Comparison of ENCODE assay signal across 17 cellular contexts in the genomic region with DNA sequence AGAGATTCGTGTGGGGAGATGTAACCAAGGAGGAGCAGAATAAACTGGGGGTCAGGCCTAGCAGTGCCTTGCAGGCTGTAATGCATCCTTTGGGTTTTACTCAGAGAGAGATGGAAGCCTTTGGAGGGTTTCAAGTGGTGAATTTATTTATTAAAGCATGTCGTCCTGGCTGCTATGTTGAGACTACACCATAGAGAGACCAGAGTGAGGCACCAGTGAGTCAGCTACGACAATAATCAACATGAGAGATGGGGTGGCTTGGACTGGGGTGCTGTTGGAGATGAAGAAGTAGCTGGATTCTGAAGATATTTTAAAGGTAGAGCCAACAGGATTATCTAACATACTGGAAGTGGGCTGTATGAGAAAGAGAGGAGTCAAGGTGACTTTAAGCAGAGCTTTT.
A peak's percentile ranks its signal among the peaks of the same experiment; 100 is the strongest.
DNase-seq lines count a peak whose midpoint lies in the region; ATAC-seq and TF ChIP-seq lines count a peak whose summit lies in the region.
"Had no signal": no experiment of that assay in that cellular context is flagged by ENCODE, and none has a peak within 500 bp of the region (broad histone marks: within the 10 kb centered on the region; RNA-seq: fewer than 3 reads in every experiment).

No MANE protein-coding gene starts in this region.

- no peaks in the 10 kb centered on the region for H3K27me3 Mint-ChIP-seq in H9 (ENCODE audit: low read depth)

- H3K36me3 Mint-ChIP-seq in H9 (ENCODE audit: insufficient read depth in 1 of 3, low read depth in 3 of 3), result no peaks in the 10 kb centered on the region
- H3K36me3 Mint-ChIP-seq: activated naive CD4-positive, alpha-beta T cell treated with anti-CD3 and anti-CD28 coated beads, Interleukin-2, amount 50 U/mL, for 72 hours; immature natural killer cell had no signal

- no peak overlapping the region for H4K91ac ChIP-seq in H9 (ENCODE audit: insufficient read length, low read depth, low read length)

- H3K14ac ChIP-seq in H9 (ENCODE audit: insufficient read depth, low read length), result no peak overlapping the region

- no peak overlapping the region for H2BK12ac ChIP-seq in H9 (ENCODE audit: insufficient read length, low read depth, low read length)

- no peak overlapping the region for H4K5ac ChIP-seq in H9 (ENCODE audit: insufficient read length, low read depth, low read length)

- H2BK5ac ChIP-seq in H9 (ENCODE audit: insufficient read length, low read length), result no peak overlapping the region

- H3K4me3 Mint-ChIP-seq in H9, result no peak overlapping the region
- H3K4me3 Mint-ChIP-seq: activated CD4-positive, alpha-beta memory T cell treated with anti-CD3 and anti-CD28 coated beads, Interleukin-2, amount 10 ng/mL, durations not matched to agents 7 days and 5 days; B cell; immature natural killer cell; naive B cell had no signal

- TF ChIP-seq CTCF in H9 (conservative IDR thresholded peaks at IDR 0.05) (peak; percentile 42; the same call in 2 of the 3 replicates), tibial nerve (IDR thresholded peaks at IDR 0.05) (no peak)

- H3K27ac Mint-ChIP-seq in H9, result peak overlapping the region in 1 of 3 experiments; percentile 31; a peak in 1 of 7 replicates
- H3K27ac Mint-ChIP-seq: activated CD4-positive, alpha-beta memory T cell treated with anti-CD3 and anti-CD28 coated beads, Interleukin-2, amount 10 ng/mL, durations not matched to agents 7 days and 5 days; activated naive CD4-positive, alpha-beta T cell treated with anti-CD3 and anti-CD28 coated beads, Interleukin-2, amount 50 U/mL, for 72 hours; B cell; immature natural killer cell; naive B cell had no signal

- no peaks in the 10 kb centered on the region for H3K79me1 ChIP-seq in H9 (ENCODE audit: insufficient read depth, low read depth, low read length, poor library complexity, severe bottlenecking)

- H3K27me3 ChIP-seq in H9 (ENCODE audit: insufficient read depth, low read length), result no peaks in the 10 kb centered on the region
- no peaks in the 10 kb centered on the region for H3K27me3 ChIP-seq in tibial nerve
- H3K27me3 ChIP-seq: body of pancreas, esophagus muscularis mucosa had no signal

- WGBS in H9 (ENCODE audit: extremely low coverage, insufficient read length, low lambda C conversion rate), result no CpG with 5 or more reads among the region's 3 CpGs
- WGBS in tibial nerve, 2 donors, result 78 to 83% methylated on average over 3 of the region's 3 CpGs

- H3K79me2 ChIP-seq in H9 (ENCODE audit: insufficient read depth, low read length), result no peaks in the 10 kb centered on the region

- no peaks in the 10 kb centered on the region for H3K23me2 ChIP-seq in H9 (ENCODE audit: insufficient read length, low read depth, low read length, poor library complexity, severe bottlenecking)

- no peak overlapping the region for H2BK15ac ChIP-seq in H9 (ENCODE audit: low read depth, low read length)

- H3K4me3 ChIP-seq in tibial nerve, result no peak overlapping the region
- H3K4me3 ChIP-seq: body of pancreas, esophagus muscularis mucosa, lower lobe of right lung had no signal

- no peak overlapping the region for H3K4ac ChIP-seq in H9 (ENCODE audit: low read depth, low read length)

- no peak overlapping the region for H3T11ph ChIP-seq in H9 (ENCODE audit: low read length)

- no peak for TF ChIP-seq POLR2A in tibial nerve (IDR thresholded peaks at IDR 0.05)

- ATAC-seq in HG02884 (IDR thresholded peaks at IDR 0.05; ENCODE audit: unreplicated experiment) (no peak), HG03108 (IDR thresholded peaks at IDR 0.05; ENCODE audit: unreplicated experiment) (no peak)
- ATAC-seq: activated naive CD4-positive, alpha-beta T cell treated with anti-CD3 and anti-CD28 coated beads, Interleukin-2, amount 50 U/mL, for 72 hours; body of pancreas; lower lobe of right lung had no signal

- H3K27ac ChIP-seq in H9 (ENCODE audit: insufficient read length, low read depth, low read length) (no peak overlapping the region), tibial nerve (peak overlapping the region in 3 of 4 donors; percentile 10 to 80 (median 79))
- H3K27ac ChIP-seq: body of pancreas, esophagus muscularis mucosa, lower lobe of right lung had no signal

- H3K18ac ChIP-seq in H9 (ENCODE audit: insufficient read length, low read depth, low read length), result no peak overlapping the region

- DNase-seq in H9 (peak; percentile 27), M059J (ENCODE audit: low read depth) (peak; percentile 3), dermis blood vessel endothelial cell (peak; percentile 27), tibial nerve (ENCODE audit: low spot score in 2 of 2) (no peak)
- DNase-seq in activated CD8-positive, alpha-beta memory T cell treated with anti-CD3 and anti-CD28 coated beads, Interleukin-2, amount 50 U/mL, for 4 hours, result no peak
- DNase-seq: activated CD4-positive, alpha-beta memory T cell treated with anti-CD3 and anti-CD28 coated beads, Interleukin-2, amount 10 ng/mL, durations not matched to agents 7 days and 5 days; activated T-cell treated with anti-CD3 and anti-CD28 coated beads, Interleukin-2, amount 50 U/mL, for 48 hours; body of pancreas; immature natural killer cell; lower lobe of right lung; naive B cell; stimulated activated CD4-positive, alpha-beta T cell treated with anti-CD3 and anti-CD28 coated beads, Interleukin-4, amount 100 ng/mL, for 1 hour had no signal

- TF ChIP-seq EP300 in tibial nerve (IDR thresholded peaks at IDR 0.05), result no peak

- H3K9me3 ChIP-seq in H9 (ENCODE audit: control insufficient read depth, low read depth, low read length), result no peaks in the 10 kb centered on the region
- no peaks in the 10 kb centered on the region for H3K9me3 ChIP-seq in tibial nerve
- H3K9me3 ChIP-seq: body of pancreas, esophagus muscularis mucosa, lower lobe of right lung had no signal

- H3K9ac ChIP-seq in H9 (ENCODE audit: extremely low read depth, insufficient read length, low read length), result no peak overlapping the region

- H2AFZ ChIP-seq in H9 (ENCODE audit: low read length), result no peak overlapping the region

- H2BK20ac ChIP-seq in H9 (ENCODE audit: low read depth, low read length, poor library complexity, severe bottlenecking), result no peak overlapping the region

- no peaks in the 10 kb centered on the region for H4K20me1 ChIP-seq in H9 (ENCODE audit: control insufficient read depth, insufficient read depth, insufficient read length)

- H3K9me3 Mint-ChIP-seq in H9, result no peaks in the 10 kb centered on the region
- H3K9me3 Mint-ChIP-seq: activated CD4-positive, alpha-beta memory T cell treated with anti-CD3 and anti-CD28 coated beads, Interleukin-2, amount 10 ng/mL, durations not matched to agents 7 days and 5 days; immature natural killer cell had no signal

- no peak overlapping the region for H2BK120ac ChIP-seq in H9 (ENCODE audit: low read depth, low read length, poor library complexity, severe bottlenecking)

- H3K36me3 ChIP-seq in tibial nerve, result no peaks in the 10 kb centered on the region
- H3K36me3 ChIP-seq: esophagus muscularis mucosa, lower lobe of right lung had no signal

- no peaks in the 10 kb centered on the region for H3K4me1 ChIP-seq in H9 (ENCODE audit: insufficient read depth, low read length)
- peaks cover 0 to 40% (median 11%) of the 10 kb centered on the region in 4 donors for H3K4me1 ChIP-seq in tibial nerve
- H3K4me1 ChIP-seq: body of pancreas, lower lobe of right lung had no signal

- no peak overlapping the region for H4K8ac ChIP-seq in H9 (replicated peaks; ENCODE audit: insufficient read length, low read depth, low read length)

- peaks cover 13 to 21% of the 10 kb centered on the region in 2 experiments for H3K4me1 Mint-ChIP-seq in H9
- H3K4me1 Mint-ChIP-seq: activated CD4-positive, alpha-beta memory T cell treated with anti-CD3 and anti-CD28 coated beads, Interleukin-2, amount 10 ng/mL, durations not matched to agents 7 days and 5 days; B cell; immature natural killer cell; naive B cell had no signal

- H3K4me2 ChIP-seq in H9 (ENCODE audit: insufficient read depth, insufficient read length, low read length), result no peak overlapping the region

- no peak overlapping the region for H3K23ac ChIP-seq in H9 (ENCODE audit: insufficient read length, low read depth, low read length)

- H3K56ac ChIP-seq in H9 (ENCODE audit: insufficient read length, low read depth, low read length), result no peak overlapping the region

- H2AK5ac ChIP-seq in H9 (ENCODE audit: insufficient read length, low read length), result no peak overlapping the region

Comparison
In these comparisons a context has a peak if more than half of its experiments do, and no peak if none do; other contexts are left out.
1. DNase-seq: peak in H9 (single experiment), M059J (single experiment) and dermis blood vessel endothelial cell (single experiment); none in tibial nerve (0 of 2) and activated CD8-positive, alpha-beta memory T cell treated with anti-CD3 and anti-CD28 coated beads, Interleukin-2, amount 50 U/mL, for 4 hours (single experiment).